Comparison of ENCODE assay signal across 1 cellular context in genomic region chr1:172957491-172957890, GRCh38.
TF ChIP-seq lines count a peak whose summit lies in the region.

No MANE protein-coding gene starts in this region.

TF ChIP-seq in HepG2, 621 proteins besides CTCF, POLR2A, EP300 and RAD21 (continued from another document):
- TF ChIP-seq ZNF343 (CRISPR knock-in tag; IDR thresholded peaks at IDR 0.05): no peak
